Comparison of ENCODE assay signal across 20 cellular contexts in the genomic region with DNA sequence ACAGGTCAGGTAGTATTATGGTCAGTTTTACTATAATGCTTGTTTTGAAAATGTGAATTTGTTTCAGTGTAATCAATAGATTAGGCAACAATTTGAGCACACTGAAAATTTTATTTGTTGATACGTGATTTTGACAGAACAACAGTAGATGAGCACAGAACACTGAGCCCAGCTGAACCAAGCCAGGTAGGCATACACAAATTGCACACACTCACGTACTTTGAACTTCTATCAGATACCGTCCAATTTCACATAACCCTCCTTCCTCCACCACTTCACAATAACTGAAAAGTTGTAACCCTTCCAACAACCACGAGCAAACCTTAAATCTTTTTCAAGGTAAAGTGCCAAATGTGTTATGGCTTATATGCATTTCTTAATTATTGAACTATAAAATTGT.
A peak's percentile ranks its signal among the peaks of the same experiment; 100 is the strongest.
DNase-seq lines count a peak whose midpoint lies in the region; ATAC-seq, FAIRE-seq and TF ChIP-seq lines count a peak whose summit lies in the region.
"Had no signal": no experiment of that assay in that cellular context is flagged by ENCODE, and none has a peak within 500 bp of the region (broad histone marks: within the 10 kb centered on the region; RNA-seq: fewer than 3 reads in every experiment).

No MANE protein-coding gene starts in this region.

- H3K9me3 ChIP-seq in liver (ENCODE audit: control insufficient read depth in 4 of 4, low read length in 3 of 4), result no peaks in the 10 kb centered on the region
- H3K9me3 ChIP-seq in small intestine (ENCODE audit: control insufficient read depth, low read depth), result no peaks in the 10 kb centered on the region
- H3K9me3 ChIP-seq in Karpas-422 (ENCODE audit: low read length), result peaks cover 13% of the 10 kb centered on the region; the same call in 1 of the 2 replicates
- H3K9me3 ChIP-seq: BLaER1 treated with 17β-estradiol and CSF1 and Interleukin-3, amounts not matched to agents 10 nM and 100 nM; Caco-2 had no signal

- no peak for TF ChIP-seq CTCF in liver (IDR thresholded peaks at IDR 0.05; ENCODE audit: low read depth, low read length, missing input control)

- FAIRE-seq in small intestine (lab: Jason Lieb, UNC), result no peak
- FAIRE-seq: D721Med, G401.6, GM12891, GM19239 had no signal

- peak overlapping the region in 1 of 2 donors; percentile 16 for H3K27ac ChIP-seq in liver (ENCODE audit: low read depth in 1 of 2, low read length in 2 of 2)
- no peak overlapping the region for H3K27ac ChIP-seq in small intestine (ENCODE audit: low read depth in 1 of 2, low read length in 1 of 2)
- no peak overlapping the region for H3K27ac ChIP-seq in Karpas-422 (ENCODE audit: low read length)
- H3K27ac ChIP-seq: BLaER1 treated with 17β-estradiol and CSF1 and Interleukin-3, amounts not matched to agents 10 nM and 100 nM; C4-2B had no signal

- H3K4me2 ChIP-seq in Karpas-422 (ENCODE audit: low read depth, low read length, poor library complexity, severe bottlenecking), result no peak overlapping the region
- H3K4me2 ChIP-seq: BLaER1 treated with 17β-estradiol and CSF1 and Interleukin-3, amounts not matched to agents 10 nM and 100 nM had no signal

- H2AFZ ChIP-seq in Karpas-422 (ENCODE audit: low read length), result no peak overlapping the region

- no peak for DNase-seq in left lobe of liver (ENCODE audit: low spot score)
- peak; percentile 49 for DNase-seq in small intestine
- DNase-seq in AML-193 (lab: John Stamatoyannopoulos, UW), result no peak
- DNase-seq in Karpas-422, result no peak
- DNase-seq in cardiac septum (ENCODE audit: low spot score), result no peak
- DNase-seq: 8988T; ACHN; Caco-2; Calu3; CD4-positive, alpha-beta T cell; CD8-positive, alpha-beta T cell; DMS79 treated with DMSO at 0.1 percent for 48 hours; GF-D8 had no signal

- no peaks in the 10 kb centered on the region for H3K79me2 ChIP-seq in Karpas-422 (ENCODE audit: low read length)

- H3K36me3 ChIP-seq in liver (ENCODE audit: control insufficient read depth in 4 of 4, insufficient read depth in 3 of 4, low read depth in 1 of 4, low read length in 3 of 4), result no peaks in the 10 kb centered on the region
- no peaks in the 10 kb centered on the region for H3K36me3 ChIP-seq in small intestine (ENCODE audit: control insufficient read depth in 2 of 2, insufficient read depth in 2 of 2, low read length in 2 of 2)
- no peaks in the 10 kb centered on the region for H3K36me3 ChIP-seq in Karpas-422 (ENCODE audit: insufficient read depth, low read length)
- H3K36me3 ChIP-seq: BLaER1 treated with 17β-estradiol and CSF1 and Interleukin-3, amounts not matched to agents 10 nM and 100 nM had no signal

- H4K20me1 ChIP-seq in Karpas-422 (ENCODE audit: insufficient read depth, low read depth, low read length), result no peaks in the 10 kb centered on the region
- H4K20me1 ChIP-seq: BLaER1 treated with 17β-estradiol and CSF1 and Interleukin-3, amounts not matched to agents 10 nM and 100 nM had no signal

- WGBS in liver, result 33% methylated on average over 4 of the region's 4 CpGs
- 23 to 65% (median 39%) methylated on average over 4 of the region's 4 CpGs for WGBS in small intestine, 3 donors

- H3K4me3 ChIP-seq in liver (ENCODE audit: low read depth in 1 of 3, low read length in 3 of 3) (no peak overlapping the region), small intestine (ENCODE audit: low read depth in 1 of 2, low read length in 2 of 2) (no peak overlapping the region), Karpas-422 (ENCODE audit: low read length) (no peak overlapping the region)
- H3K4me3 ChIP-seq: BLaER1 treated with 17β-estradiol and CSF1 and Interleukin-3, amounts not matched to agents 10 nM and 100 nM had no signal

- H3K27me3 ChIP-seq in liver (ENCODE audit: control insufficient read depth in 4 of 4, insufficient read depth in 4 of 4, low read length in 3 of 4) (no peaks in the 10 kb centered on the region), small intestine (ENCODE audit: control insufficient read depth in 2 of 2, insufficient read depth in 2 of 2, low read length in 2 of 2) (no peaks in the 10 kb centered on the region), Karpas-422 (ENCODE audit: low read length) (no peaks in the 10 kb centered on the region)
- H3K27me3 ChIP-seq: BLaER1 treated with 17β-estradiol and CSF1 and Interleukin-3, amounts not matched to agents 10 nM and 100 nM had no signal

- H3K9ac ChIP-seq in liver (ENCODE audit: low read depth in 1 of 2, low read length in 2 of 2), result no peak overlapping the region
- no peak overlapping the region for H3K9ac ChIP-seq in Karpas-422 (ENCODE audit: low read length)
- H3K9ac ChIP-seq: BLaER1 treated with 17β-estradiol and CSF1 and Interleukin-3, amounts not matched to agents 10 nM and 100 nM had no signal

- no peaks in the 10 kb centered on the region for H3K9me2 ChIP-seq in Karpas-422 (replicated peaks; ENCODE audit: insufficient read depth, low read length)

- peak; percentile 95 for ATAC-seq in left lobe of liver
- ATAC-seq: CD8-positive, alpha-beta T cell had no signal

- TF ChIP-seq RAD21 in liver (IDR thresholded peaks at IDR 0.05), result no peak

- intact Hi-C loops in cardiac septum (cut with DNase I), result no loop called here

- peaks cover 0 to 4% (median 0%) of the 10 kb centered on the region in 4 donors for H3K4me1 ChIP-seq in liver (ENCODE audit: control insufficient read depth in 4 of 4, insufficient read depth in 4 of 4, low read length in 3 of 4)
- H3K4me1 ChIP-seq in small intestine (ENCODE audit: control insufficient read depth in 2 of 2, insufficient read depth in 1 of 2, low read depth in 1 of 2, low read length in 1 of 2), result no peaks in the 10 kb centered on the region
- H3K4me1 ChIP-seq in Karpas-422 (ENCODE audit: low read length), result no peaks in the 10 kb centered on the region
- H3K4me1 ChIP-seq: BLaER1 treated with 17β-estradiol and CSF1 and Interleukin-3, amounts not matched to agents 10 nM and 100 nM; Caco-2 had no signal

TF ChIP-seq in liver, 16 proteins besides CTCF, POLR2A, EP300 and RAD21:
- TF ChIP-seq HNF4A (conservative IDR thresholded peaks at IDR 0.05) (peak; percentile 38 to 48), SP1 (IDR thresholded peaks at IDR 0.05) (no peak)
- TF ChIP-seq, protein P1, sequence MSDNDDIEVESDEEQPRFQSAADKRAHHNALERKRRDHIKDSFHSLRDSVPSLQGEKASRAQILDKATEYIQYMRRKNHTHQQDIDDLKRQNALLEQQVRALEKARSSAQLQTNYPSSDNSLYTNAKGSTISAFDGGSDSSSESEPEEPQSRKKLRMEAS (IDR thresholded peaks at IDR 0.05), result no peak
